9 cellular contexts compared by ENCODE assay signal in the genomic region with DNA sequence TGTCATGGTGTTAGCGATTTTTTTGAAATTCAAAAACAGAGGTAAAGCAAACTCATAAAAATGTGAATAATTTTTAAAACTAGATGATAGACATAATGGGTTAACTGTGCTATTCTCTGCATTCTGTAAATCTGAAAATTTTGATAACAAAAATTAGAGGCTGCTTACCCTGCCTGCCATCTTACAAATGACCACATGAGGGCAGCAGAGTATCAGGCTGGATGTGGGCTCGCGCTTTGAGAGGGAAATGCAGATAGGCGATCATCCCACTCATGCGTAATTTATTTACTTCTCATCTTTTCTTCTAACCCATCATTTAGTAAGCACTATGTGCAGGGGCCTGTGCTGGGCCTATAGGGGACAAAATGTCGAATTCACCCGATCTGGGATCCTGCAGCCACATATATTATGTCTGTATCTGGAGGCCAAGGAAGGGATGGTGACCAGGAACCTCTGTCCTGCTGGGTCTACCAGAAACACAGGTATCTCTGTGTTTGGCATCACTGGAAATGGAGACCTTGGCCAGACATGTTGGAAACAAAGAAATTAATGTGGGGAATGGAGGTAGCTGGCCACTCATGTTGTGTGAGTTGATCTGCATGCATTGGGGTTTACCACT. TPM values are rescaled to one million over a fixed set of nuclear protein-coding genes. Genes with fewer than 3 reads are reported as not detected.
DNase-seq lines count a peak whose midpoint lies in the region; ATAC-seq, FAIRE-seq and TF ChIP-seq lines count a peak whose summit lies in the region.
"Had no signal": no experiment of that assay in that cellular context is flagged by ENCODE, and none has a peak within 500 bp of the region (broad histone marks: within the 10 kb centered on the region; RNA-seq: fewer than 3 reads in every experiment).

No MANE protein-coding gene starts in this region.

- H3K36me3 ChIP-seq in HEK293 (ENCODE audit: control insufficient read depth in 2 of 2, insufficient read depth in 1 of 2, low read length in 2 of 2): no peaks in the 10 kb centered on the region
- H3K36me3 ChIP-seq in H1 (ENCODE audit: control insufficient read depth in 2 of 4, insufficient read depth in 4 of 4, low read length in 3 of 4): no peaks in the 10 kb centered on the region

- no peaks in the 10 kb centered on the region for H3K36me3 Mint-ChIP-seq in naive B cell

- DNase-seq in DMS79 (lab: John Stamatoyannopoulos, UW) (peak; percentile 12), NCI-H748 (lab: John Stamatoyannopoulos, UW; ENCODE audit: unreplicated experiment) (peak; percentile 40), H1 (ENCODE audit: low read depth in 1 of 2, low spot score in 2 of 2) (peak in 1 of 2 experiments; percentile 83), naive B cell (peak; percentile 63)
- DNase-seq in activated CD8-positive, alpha-beta memory T cell treated with anti-CD3 and anti-CD28 coated beads for 1 hour (ENCODE audit: extremely low read depth in 1 of 2, low read depth in 1 of 2): peak; percentile 30 to 55
- DNase-seq in stimulated activated CD8-positive, alpha-beta memory T cell treated with anti-CD3 and anti-CD28 coated beads, Interleukin-7, amount 100 ng/mL, for 48 hours (ENCODE audit: extremely low read depth in 1 of 2, low read depth in 1 of 2): peak; percentile 19 to 21

- peak; percentile 74 for FAIRE-seq in H1 (lab: Jason Lieb, UNC)

- no peak overlapping the region for H2BK12ac ChIP-seq in H1 (ENCODE audit: low read depth, low read length)

- H2BK120ac ChIP-seq in H1 (replicated peaks; ENCODE audit: low read depth, low read length): no peak overlapping the region

- H3K79me2 ChIP-seq in H1 (ENCODE audit: control insufficient read depth in 1 of 2, insufficient read depth in 2 of 2, low read length in 2 of 2): no peaks in the 10 kb centered on the region

- peaks cover 0 to 2% (median 0%) of the 10 kb centered on the region in 4 experiments; a peak in 1 of 7 replicates for H3K27me3 ChIP-seq in H1 (replicated peaks in 1 of 4; ENCODE audit: control insufficient read depth in 3 of 4, extremely low read depth in 1 of 4, insufficient read depth in 3 of 4, low read length in 3 of 4)

- no peak overlapping the region for H3K27ac Mint-ChIP-seq in naive B cell
- H3K27ac Mint-ChIP-seq: dendritic cell treated with granulocyte-macrophage colony-stimulating factor and Interleukin-4, amounts not matched to agents 40 ng/mL and 50 ng/mL, for 4 days had no signal

- H2BK20ac ChIP-seq in H1 (ENCODE audit: low read length): no peak overlapping the region

- H3K9me3 Mint-ChIP-seq in naive B cell: peaks cover 0 to 2% (median 0%) of the 10 kb centered on the region in 7 donors
- H3K9me3 Mint-ChIP-seq: dendritic cell treated with granulocyte-macrophage colony-stimulating factor and Interleukin-4, amounts not matched to agents 40 ng/mL and 50 ng/mL, for 4 days had no signal

- no peaks in the 10 kb centered on the region; the same call in 1 of the 2 replicates for H3K23me2 ChIP-seq in H1 (ENCODE audit: low read depth, low read length)

- peaks cover 19 to 40% (median 36%) of the 10 kb centered on the region in 3 donors for H3K27me3 Mint-ChIP-seq in naive B cell

- peaks cover 4 to 5% (median 5%) of the 10 kb centered on the region in 3 donors for H3K4me1 Mint-ChIP-seq in naive B cell

- H2AFZ ChIP-seq in H1 (ENCODE audit: low read length): peak overlapping the region; percentile 48

- ATAC-seq in naive B cell (ENCODE audit: low read depth in 2 of 2) (peak; percentile 73 to 81), HG02970 (IDR thresholded peaks at IDR 0.05; ENCODE audit: low FRiP score, unreplicated experiment) (no peak)

- no peak overlapping the region for H3K14ac ChIP-seq in H1 (ENCODE audit: insufficient read length)

- no peak overlapping the region for H3K18ac ChIP-seq in H1 (ENCODE audit: extremely low read depth, low read length)

- peak; percentile 63 for TF ChIP-seq CTCF in HEK293 (tag by site-specific recombination; IDR thresholded peaks at IDR 0.05)
- TF ChIP-seq CTCF in H1 (IDR thresholded peaks at IDR 0.05; ENCODE audit: control extremely low read depth in 1 of 3, insufficient read depth in 1 of 3, low read depth in 1 of 3, low read length in 3 of 3): peak; percentile 72 to 87 (median 83)

- H2AK5ac ChIP-seq in H1 (ENCODE audit: low read depth, low read length): no peak overlapping the region

- H3K4me1 ChIP-seq in HEK293 (ENCODE audit: control insufficient read depth, insufficient read depth, low read length): no peaks in the 10 kb centered on the region
- peaks cover 0 to 6% (median 3%) of the 10 kb centered on the region in 4 experiments; a peak in 4 of 7 replicates for H3K4me1 ChIP-seq in H1 (replicated peaks in 1 of 4; ENCODE audit: control insufficient read depth in 3 of 4, insufficient read depth in 4 of 4, low read length in 3 of 4)

- no peak overlapping the region for H3K9ac ChIP-seq in H1 (replicated peaks in 1 of 4; ENCODE audit: extremely low read depth in 1 of 4, low read depth in 3 of 4, low read length in 3 of 4)

- 12% methylated on average over 7 of the region's 7 CpGs; no CpG with 5 or more reads in 1 of the 2 experiments for WGBS in H1 (ENCODE audit: extremely low coverage in 1 of 2, insufficient coverage in 1 of 2, insufficient read length in 1 of 2, insufficient replicate concordance in 2 of 2, low coverage in 1 of 2, low lambda C conversion rate in 2 of 2, missing lambda C conversion rate in 1 of 2), 2 experiments

- H2BK5ac ChIP-seq in H1 (ENCODE audit: low read depth, low read length): no peak overlapping the region

- no peak overlapping the region for H3K4me3 ChIP-seq in HEK293 (ENCODE audit: low read depth, low read length)
- H3K4me3 ChIP-seq in H1 (ENCODE audit: extremely low read depth in 1 of 4, insufficient read depth in 2 of 4, low read depth in 3 of 4, low read length in 4 of 4): no peak overlapping the region

- H3K56ac ChIP-seq in H1 (replicated peaks; ENCODE audit: insufficient read length, low read depth, low read length): no peak overlapping the region

- no peak overlapping the region for H4K8ac ChIP-seq in H1 (ENCODE audit: extremely low read depth, insufficient read depth, low read length)

- TF ChIP-seq RAD21 in H1 (IDR thresholded peaks at IDR 0.05 in 1 of 2, conservative IDR thresholded peaks at IDR 0.05 in 1 of 2; ENCODE audit: low read depth in 2 of 2, low read length in 2 of 2): peak; percentile 98

- H3K23ac ChIP-seq in H1 (ENCODE audit: insufficient read length): no peak overlapping the region

- H4K5ac ChIP-seq in H1 (ENCODE audit: insufficient read length, low read depth, low read length): no peak overlapping the region

- no peak overlapping the region for H3K4me2 ChIP-seq in H1 (ENCODE audit: insufficient read depth in 1 of 2, low read depth in 2 of 2, low read length in 2 of 2)

- no peak for TF ChIP-seq EP300 in H1 (IDR thresholded peaks at IDR 0.05; ENCODE audit: borderline replicate concordance in 1 of 2, low read depth in 2 of 2, low read length in 2 of 2)

- no peak overlapping the region for H4K91ac ChIP-seq in H1 (replicated peaks; ENCODE audit: insufficient read length, low read length)

- H3K27ac ChIP-seq in HEK293 (ENCODE audit: extremely low read depth, low read depth, low read length): no peak overlapping the region
- H3K27ac ChIP-seq in H1 (ENCODE audit: low read depth, low read length): no peak overlapping the region

- H3K4me3 Mint-ChIP-seq in naive B cell: no peak overlapping the region
- H3K4me3 Mint-ChIP-seq: dendritic cell treated with granulocyte-macrophage colony-stimulating factor and Interleukin-4, amounts not matched to agents 40 ng/mL and 50 ng/mL, for 4 days had no signal

- no peak overlapping the region for H3K4ac ChIP-seq in H1 (replicated peaks; ENCODE audit: insufficient read length, low read depth, low read length)

- no peak for TF ChIP-seq POLR2A in H1 (IDR thresholded peaks at IDR 0.05; ENCODE audit: control extremely low read depth in 1 of 2, low read depth in 2 of 2, low read length in 2 of 2)

- no peak overlapping the region for H2BK15ac ChIP-seq in H1 (ENCODE audit: low read length)

- H3K9me3 ChIP-seq in HEK293 (ENCODE audit: control insufficient read depth, insufficient read depth, low read depth, low read length) (no peaks in the 10 kb centered on the region), H1 (ENCODE audit: insufficient read depth in 2 of 2, low read depth in 1 of 2, low read length in 1 of 2) (no peaks in the 10 kb centered on the region)

- H4K20me1 ChIP-seq in H1 (replicated peaks in 1 of 2; ENCODE audit: control insufficient read depth in 1 of 2, insufficient read depth in 2 of 2, low read length in 2 of 2): no peaks in the 10 kb centered on the region

- POLR2A ChIA-PET in HEK293 (lab: Yijun Ruan, JAX): interaction anchor here (1.7 kb wide), 1 partner anchor 331 kb away, joined by 5 read pairs; no protein-coding TSS in a partner anchor
- POLR2A ChIA-PET in H1 (lab: Charles Lee; ENCODE audit: partially characterized antibody): interaction anchor here (1.1 to 1.6 kb wide), 2 partner anchors 334 to 425 kb away, joined by 3 to 4 read pairs; no protein-coding TSS in a partner anchor

- no peaks in the 10 kb centered on the region; the same call in 1 of the 2 replicates for H3K79me1 ChIP-seq in H1 (ENCODE audit: low read depth, low read length)

- CTCF ChIA-PET in HEK293 (lab: Yijun Ruan, JAX): interaction anchor here (0.6 to 11.7 kb wide), 19 partner anchors 9 to 1189 kb away, joined by 3 to 136 read pairs (median 5); no protein-coding TSS in a partner anchor
- CTCF ChIA-PET in H1 (lab: Charles Lee; ENCODE audit: partially characterized antibody): interaction anchor here (0.7 to 13.2 kb wide), 43 partner anchors 9 to 741 kb away, joined by 3 to 176 read pairs (median 4); a partner anchor contains a TSS

TF ChIP-seq in HEK293, 187 proteins besides CTCF, POLR2A, EP300 and RAD21 (continues in another document):
- TF ChIP-seq SP7 (tag by site-specific recombination; IDR thresholded peaks at IDR 0.05) (0 out of 2 replicates have a peak, but pooled peaks have one; percentile 20), ZNF426 (tag by site-specific recombination; IDR thresholded peaks at IDR 0.05) (0 out of 2 replicates have a peak, but pooled peaks have one; percentile 3)

TF ChIP-seq in H1, 55 proteins besides CTCF, POLR2A, EP300 and RAD21 (continues in another document):
- no peak for TF ChIP-seq SIRT6 (IDR thresholded peaks at IDR 0.05; ENCODE audit: low read length)

RNA-seq across cellular contexts. Expression of a gene that starts 7.8 kb away (rescaled TPM):
- total RNA-seq in H1 (2021; fragmentation: NEBNext Ultra II Directional; extraction: Animal tissue kit (Norgen Biotek cat#: 25700)): 23.0 and 23.2 TPM in 2 replicates
- polyA plus RNA-seq in H1 (2011; rRNA removed): 13.0 and 22.7 TPM in 2 replicates
- 12.9 TPM for polyA plus RNA-seq in H1 (2011; cell fraction: cytosol; rRNA removed)
- 8.6 TPM for polyA plus RNA-seq in H1 (2011; cell fraction: nucleus; rRNA removed)
- polyA plus RNA-seq in H1 (2012, experiment 1 of 2): 8.5 to 13.3 TPM (median 9.9 TPM) in 4 replicates
- 0.59 TPM for polyA plus RNA-seq in H1 (2012, experiment 2 of 2)
- 14.7 TPM for polyA plus RNA-seq in H1 (2013, experiment 1 of 2)
- 16.1 TPM for polyA plus RNA-seq in H1 (2013, experiment 2 of 2)
- 20.8 and 23.0 TPM in 2 replicates for polyA minus RNA-seq in H1 (2011; rRNA and poly(A)+ RNA removed)
- polyA minus RNA-seq in H1 (2011; cell fraction: cytosol; rRNA and poly(A)+ RNA removed): 8.9 TPM
- 33.8 TPM for polyA minus RNA-seq in H1 (2011; cell fraction: nucleus; rRNA and poly(A)+ RNA removed)
- polyA plus RNA-seq in naive B cell (ENCODE audit: low read depth in 6 of 6): 10 to 100 TPM; 13.5 to 20.9 (median 19.0) TPM
